13 cellular contexts compared by ENCODE assay signal in the genomic region with DNA sequence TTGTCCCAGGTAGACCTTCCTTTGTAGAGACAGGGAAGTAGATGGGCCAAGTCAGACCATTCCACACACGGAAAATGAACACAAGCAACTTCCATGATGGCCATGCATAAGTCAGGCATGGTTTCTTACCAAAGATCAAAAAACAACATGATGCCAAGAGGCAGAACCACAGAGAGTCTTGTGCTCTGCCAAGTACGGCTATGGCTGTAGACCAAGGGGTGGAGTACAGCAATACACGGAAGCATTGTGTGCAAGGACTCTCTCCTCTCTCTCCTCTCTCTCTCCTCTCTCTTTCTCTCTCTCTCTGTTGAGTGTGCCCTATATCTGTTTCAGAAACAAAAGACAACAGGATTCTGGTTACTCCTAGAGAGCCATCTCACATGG.
"Had no signal": no experiment of that assay in that cellular context is flagged by ENCODE, and none has a peak within 500 bp of the region (broad histone marks: within the 10 kb centered on the region; RNA-seq: fewer than 3 reads in every experiment).

No MANE protein-coding gene starts in this region.

- H3K27me3 ChIP-seq: adrenal gland, neural progenitor cell, pancreas, tibial nerve had no signal

- DNase-seq: adrenal gland; caudate nucleus; effector CD8-positive, alpha-beta T cell; kidney; left ventricle myocardium superior; mesendoderm; pancreas; stimulated activated CD4-positive, alpha-beta T cell treated with anti-CD3 and anti-CD28 coated beads, Interleukin-4, amount 100 ng/mL, for 24 hours had no signal

- H2AFZ ChIP-seq: neural progenitor cell had no signal

- H3K36me3 ChIP-seq: adrenal gland, neural progenitor cell, pancreas, tibial nerve had no signal

- H3K27me3 Mint-ChIP-seq: activated T-helper 17 cell treated with anti-CD3 and anti-CD28 coated beads, Interleukin-2, amount 50 U/mL, for 72 hours had no signal

- H3K9me3 Mint-ChIP-seq: activated naive CD4-positive, alpha-beta T cell treated with anti-CD3 and anti-CD28 coated beads for 36 hours had no signal

- H3K9me3 ChIP-seq: adrenal gland, pancreas had no signal

- H3K36me3 Mint-ChIP-seq: neural progenitor cell had no signal

- H3K4me3 ChIP-seq: adrenal gland, coronary artery, neural progenitor cell, pancreas, tibial nerve had no signal

- H3K4me2 ChIP-seq: neural progenitor cell had no signal

- ATAC-seq: activated T-helper 17 cell treated with anti-CD3 and anti-CD28 coated beads, Interleukin-2, amount 50 U/mL, for 72 hours; left ventricle myocardium superior; pancreas had no signal

- H3K4me1 ChIP-seq: neural progenitor cell had no signal

- H3K4me3 Mint-ChIP-seq: activated naive CD4-positive, alpha-beta T cell treated with anti-CD3 and anti-CD28 coated beads for 36 hours; activated T-helper 17 cell treated with anti-CD3 and anti-CD28 coated beads, Interleukin-2, amount 50 U/mL, for 72 hours; neural progenitor cell had no signal

- H3K27ac ChIP-seq: adrenal gland, coronary artery, neural progenitor cell, pancreas, tibial nerve had no signal

- H3K9ac ChIP-seq: neural progenitor cell had no signal

- H3K27ac Mint-ChIP-seq: activated naive CD4-positive, alpha-beta T cell treated with anti-CD3 and anti-CD28 coated beads for 36 hours; activated T-helper 17 cell treated with anti-CD3 and anti-CD28 coated beads, Interleukin-2, amount 50 U/mL, for 72 hours; neural progenitor cell had no signal
